ENCODE assay signal across 28 cellular contexts in genomic region chr10:21995557-21995956, GRCh38. TPM values are rescaled to one million over a fixed set of nuclear protein-coding genes. Genes with fewer than 3 reads are reported as not detected.
DNase-seq lines count a peak whose midpoint lies in the region; TF ChIP-seq lines count a peak whose summit lies in the region.
"Had no signal": no experiment of that assay in that cellular context is flagged by ENCODE, and none has a peak within 500 bp of the region (broad histone marks: within the 10 kb centered on the region; RNA-seq: fewer than 3 reads in every experiment).

No MANE protein-coding gene starts in this region.

- peaks cover 5% of the 10 kb centered on the region for H3K36me3 Mint-ChIP-seq in MCF 10A (ENCODE audit: insufficient read depth, unreplicated experiment)
- peaks cover 5% of the 10 kb centered on the region for H3K36me3 Mint-ChIP-seq in activated CD4-positive, alpha-beta T cell treated with anti-CD3 and anti-CD28 coated beads, Interleukin-2, amount 10 ng/mL, durations not matched to agents 24 days and 14 days (ENCODE audit: low read depth)

- in situ Hi-C loops in mammary epithelial cell (cut with MboI; ENCODE audit: low sequenced_read_pairs in 2 of 2) = loop anchor here in 1 of 2 donors (25.0 kb wide), 1 partner anchor 592 kb away; no protein-coding TSS in a partner anchor

- dilution Hi-C loops in mammary epithelial cell (cut with HindIII; ENCODE audit: low sequenced_read_pairs) = no loop called here

- H2AFZ ChIP-seq in mammary epithelial cell (ENCODE audit: low read depth, low read length) = no peak overlapping the region

- no peaks in the 10 kb centered on the region for H4K20me1 ChIP-seq in mammary epithelial cell (ENCODE audit: insufficient read depth, low read length)

- H3K36me3 ChIP-seq in mammary epithelial cell (ENCODE audit: insufficient read depth, low read length) (no peaks in the 10 kb centered on the region), endocrine pancreas (ENCODE audit: control insufficient read depth, insufficient read depth, low read length) (no peaks in the 10 kb centered on the region), stomach (no peaks in the 10 kb centered on the region)
- H3K36me3 ChIP-seq: BLaER1 treated with 17β-estradiol and CSF1 and Interleukin-3, amounts not matched to agents 10 nM and 100 nM; neutrophil; tibial nerve had no signal

- H3K79me2 ChIP-seq in mammary epithelial cell (ENCODE audit: insufficient read depth, low read length) = peaks cover 65% of the 10 kb centered on the region

- H3K4me3 ChIP-seq in mammary epithelial cell (replicated peaks in 1 of 3; ENCODE audit: insufficient read depth in 1 of 3, low read depth in 2 of 3, low read length in 3 of 3) (no peak overlapping the region), endocrine pancreas (ENCODE audit: control insufficient read depth, insufficient read depth, low read length) (peak overlapping the region; percentile 3), stomach (no peak overlapping the region)
- H3K4me3 ChIP-seq: BLaER1 treated with 17β-estradiol and CSF1 and Interleukin-3, amounts not matched to agents 10 nM and 100 nM; lung; smooth muscle cell; tibial nerve had no signal

- CTCF ChIA-PET in MCF 10A (lab: Yijun Ruan, JAX) (interaction anchor here (0.5 to 5.5 kb wide), 5 partner anchors 11 to 994 kb away, joined by 3 to 60 read pairs (median 3); no protein-coding TSS in a partner anchor), mammary epithelial cell (lab: Charles Lee; ENCODE audit: low non-redundant PET) (no interaction called here)

- no peak overlapping the region for H3K9ac ChIP-seq in mammary epithelial cell (ENCODE audit: insufficient read depth, low read length)
- no peak overlapping the region for H3K9ac ChIP-seq in endocrine pancreas (ENCODE audit: control insufficient read depth, insufficient read depth, low read length)
- H3K9ac ChIP-seq: BLaER1 treated with 17β-estradiol and CSF1 and Interleukin-3, amounts not matched to agents 10 nM and 100 nM had no signal

- H3K27ac Mint-ChIP-seq in MCF 10A (ENCODE audit: low read depth, unreplicated experiment) = no peak overlapping the region
- H3K27ac Mint-ChIP-seq in activated CD4-positive, alpha-beta T cell treated with anti-CD3 and anti-CD28 coated beads, Interleukin-2, amount 10 ng/mL, durations not matched to agents 24 days and 14 days = no peak overlapping the region
- H3K27ac Mint-ChIP-seq: activated CD8-positive, alpha-beta T cell treated with anti-CD3 and anti-CD28 coated beads for 36 hours; stimulated activated naive CD8-positive, alpha-beta T cell treated with anti-CD3 and anti-CD28 coated beads, Interleukin-15, Interleukin-2, amounts not matched to agents 100 ng/mL and 50 ng/mL, for 24 hours had no signal

- no peak overlapping the region for H3K4me3 Mint-ChIP-seq in MCF 10A (ENCODE audit: unreplicated experiment)
- H3K4me3 Mint-ChIP-seq in activated CD4-positive, alpha-beta T cell treated with anti-CD3 and anti-CD28 coated beads, Interleukin-2, amount 10 ng/mL, durations not matched to agents 24 days and 14 days = no peak overlapping the region
- H3K4me3 Mint-ChIP-seq: activated CD8-positive, alpha-beta T cell treated with anti-CD3 and anti-CD28 coated beads for 36 hours; stimulated activated naive CD8-positive, alpha-beta T cell treated with anti-CD3 and anti-CD28 coated beads, Interleukin-15, Interleukin-2, amounts not matched to agents 100 ng/mL and 50 ng/mL, for 24 hours had no signal

- no peaks in the 10 kb centered on the region for H3K27me3 Mint-ChIP-seq in MCF 10A (ENCODE audit: insufficient read depth, unreplicated experiment)
- no peaks in the 10 kb centered on the region for H3K27me3 Mint-ChIP-seq in activated CD4-positive, alpha-beta T cell treated with anti-CD3 and anti-CD28 coated beads, Interleukin-2, amount 10 ng/mL, durations not matched to agents 24 days and 14 days
- H3K27me3 Mint-ChIP-seq: activated CD8-positive, alpha-beta T cell treated with anti-CD3 and anti-CD28 coated beads for 36 hours; stimulated activated naive CD8-positive, alpha-beta T cell treated with anti-CD3 and anti-CD28 coated beads, Interleukin-15, Interleukin-2, amounts not matched to agents 100 ng/mL and 50 ng/mL, for 24 hours had no signal

- H3K27ac ChIP-seq in mammary epithelial cell (ENCODE audit: insufficient read depth, low read depth, low read length) (no peak overlapping the region), stomach (no peak overlapping the region)
- H3K27ac ChIP-seq: BLaER1 treated with 17β-estradiol and CSF1 and Interleukin-3, amounts not matched to agents 10 nM and 100 nM; neutrophil; tibial nerve had no signal

- TF ChIP-seq EP300 in stomach (IDR thresholded peaks at IDR 0.05) = no peak

- TF ChIP-seq CTCF in MCF 10A (IDR thresholded peaks at IDR 0.05; ENCODE audit: unreplicated experiment) (no peak), mammary epithelial cell (conservative IDR thresholded peaks at IDR 0.05 in 1 of 2, IDR thresholded peaks at IDR 0.05 in 1 of 2; ENCODE audit: extremely low read depth in 1 of 2, insufficient read depth in 1 of 2, low read depth in 1 of 2, low read length in 2 of 2) (no peak), stomach (IDR thresholded peaks at IDR 0.05) (no peak)

- no peak for TF ChIP-seq POLR2A in stomach (IDR thresholded peaks at IDR 0.05)

- H3K9me3 Mint-ChIP-seq in MCF 10A (ENCODE audit: unreplicated experiment) = no peaks in the 10 kb centered on the region
- no peaks in the 10 kb centered on the region for H3K9me3 Mint-ChIP-seq in activated CD4-positive, alpha-beta T cell treated with anti-CD3 and anti-CD28 coated beads, Interleukin-2, amount 10 ng/mL, durations not matched to agents 24 days and 14 days
- H3K9me3 Mint-ChIP-seq: activated CD8-positive, alpha-beta T cell treated with anti-CD3 and anti-CD28 coated beads for 36 hours; stimulated activated naive CD8-positive, alpha-beta T cell treated with anti-CD3 and anti-CD28 coated beads, Interleukin-15, Interleukin-2, amounts not matched to agents 100 ng/mL and 50 ng/mL, for 24 hours had no signal

- intact Hi-C loops in MCF 10A (cut with micrococcal nuclease) (loop anchor here (10.0 kb wide), 1 partner anchor 579 kb away; no protein-coding TSS in a partner anchor), mammary epithelial cell (cut with micrococcal nuclease) (no loop called here), stomach (cut with DNase I; ENCODE audit: low total_unique reads) (loop anchor here (10.0 kb wide), 1 partner anchor 989 kb away; no protein-coding TSS in a partner anchor)
- intact Hi-C loops in activated CD4-positive, alpha-beta T cell treated with anti-CD3 and anti-CD28 coated beads, Interleukin-2, amount 10 ng/mL, durations not matched to agents 24 days and 14 days (cut with micrococcal nuclease) = no loop called here

- 86% methylated on average over 2 of the region's 2 CpGs for WGBS in mammary epithelial cell (ENCODE audit: low coverage, missing lambda C conversion rate)
- 70 to 84% (median 76%) methylated on average over 2 of the region's 2 CpGs for WGBS in stomach, 5 donors

- H3K27me3 ChIP-seq in mammary epithelial cell (ENCODE audit: insufficient read depth, low read length) = no peaks in the 10 kb centered on the region
- H3K27me3 ChIP-seq in endocrine pancreas (ENCODE audit: control insufficient read depth, insufficient read depth, low read length) = no peaks in the 10 kb centered on the region
- no peaks in the 10 kb centered on the region for H3K27me3 ChIP-seq in stomach
- H3K27me3 ChIP-seq: BLaER1 treated with 17β-estradiol and CSF1 and Interleukin-3, amounts not matched to agents 10 nM and 100 nM; dorsolateral prefrontal cortex; neutrophil; tibial nerve had no signal

- peaks cover 14% of the 10 kb centered on the region for H3K4me1 Mint-ChIP-seq in MCF 10A (ENCODE audit: insufficient read depth, unreplicated experiment)
- peaks cover 14% of the 10 kb centered on the region for H3K4me1 Mint-ChIP-seq in activated CD4-positive, alpha-beta T cell treated with anti-CD3 and anti-CD28 coated beads, Interleukin-2, amount 10 ng/mL, durations not matched to agents 24 days and 14 days

- H3K4me1 ChIP-seq in mammary epithelial cell (ENCODE audit: insufficient read depth, low read length) (no peaks in the 10 kb centered on the region), endocrine pancreas (ENCODE audit: control insufficient read depth, insufficient read depth, low read length) (peaks cover 15% of the 10 kb centered on the region), stomach (peaks cover 0 to 34% (median 13%) of the 10 kb centered on the region in 4 donors)

- H3K4me2 ChIP-seq in mammary epithelial cell (ENCODE audit: insufficient read depth, low read depth, low read length) = no peak overlapping the region
- H3K4me2 ChIP-seq: BLaER1 treated with 17β-estradiol and CSF1 and Interleukin-3, amounts not matched to agents 10 nM and 100 nM; smooth muscle cell had no signal

- DNase-seq in MCF 10A (ENCODE audit: unreplicated experiment) (peak; percentile 25), mammary epithelial cell (no peak), NOMO-1 treated with dmso at 0.1 percent for 144 hours (lab: John Stamatoyannopoulos, UW; ENCODE audit: unreplicated experiment) (peak; percentile 36), C1 segment of cervical spinal cord (lab: John Stamatoyannopoulos, UW) (no peak), stomach (no peak)
- DNase-seq in stimulated activated naive CD4-positive, alpha-beta T cell treated with Interleukin-2 at 50 U/mL for 16 hours (lab: John Stamatoyannopoulos, UW) = no peak
- no peak for DNase-seq in activated CD4-positive, alpha-beta T cell treated with anti-CD3 and anti-CD28 coated beads, Interleukin-2, amount 10 ng/mL, durations not matched to agents 24 days and 14 days
- DNase-seq: 8988T; activated CD4-positive, CD25-positive, alpha-beta regulatory T cell; activated CD8-positive, alpha-beta T cell treated with anti-CD3 and anti-CD28 coated beads for 36 hours; amniotic stem cell; caudate nucleus; dorsolateral prefrontal cortex; EL; erythroblast; GOT3; NCI-H146; NCI-H2171; NCI-H526; Right ventricle myocardium superior; T1000 had no signal

- POLR2A ChIA-PET in MCF 10A (lab: Yijun Ruan, JAX) = interaction anchor here (7.4 kb wide), 1 partner anchor 320 kb away, joined by 54 read pairs; the partner anchor contains the start of gene COMMD3

- BruUV-seq in MCF 10A (replicated peaks; lab: Mats Ljungman, UMichigan) = no TSS peak
- no TSS peak for BruUV-seq in mammary epithelial cell (replicated peaks; lab: Mats Ljungman, UMichigan)

- H3K9me3 ChIP-seq in mammary epithelial cell (replicated peaks; ENCODE audit: insufficient read depth, low read length) = no peaks in the 10 kb centered on the region
- H3K9me3 ChIP-seq in endocrine pancreas (ENCODE audit: control insufficient read depth, low read length) = no peaks in the 10 kb centered on the region
- no peaks in the 10 kb centered on the region for H3K9me3 ChIP-seq in stomach
- H3K9me3 ChIP-seq: BLaER1 treated with 17β-estradiol and CSF1 and Interleukin-3, amounts not matched to agents 10 nM and 100 nM; neutrophil; tibial nerve had no signal

RNA-seq across cellular contexts. Expression of gene DNAJC1, which starts 8.0 kb away (rescaled TPM):
- total RNA-seq in MCF 10A (2022) (57.8 and 69.5 TPM in 2 replicates), mammary epithelial cell (10 to 100 TPM; 33.0 to 56.5 TPM), stomach (100 to 1,000 TPM in 1 of 5 donors, 10 to 100 TPM in 4; 16.3 to 344 (median 47.9) TPM)
- polyA plus RNA-seq in mammary epithelial cell (18.2 TPM), stomach (10 to 100 TPM; 19.1 to 28.0 (median 20.8) TPM)
- 3.8 TPM for polyA minus RNA-seq in mammary epithelial cell
- 22.1 and 22.4 TPM in 2 replicates for total RNA-seq in activated CD4-positive, alpha-beta T cell treated with anti-CD3 and anti-CD28 coated beads, Interleukin-2, amount 10 ng/mL, durations not matched to agents 24 days and 14 days

Comparison
In these comparisons a context has a peak if more than half of its experiments do, and no peak if none do; other contexts are left out.
1. DNase-seq: peak in MCF 10A (single experiment) and NOMO-1 treated with dmso at 0.1 percent for 144 hours (single experiment); none in mammary epithelial cell (single experiment), C1 segment of cervical spinal cord (0 of 14), stimulated activated naive CD4-positive, alpha-beta T cell treated with Interleukin-2 at 50 U/mL for 16 hours (single experiment), stomach (single experiment) and activated CD4-positive, alpha-beta T cell treated with anti-CD3 and anti-CD28 coated beads, Interleukin-2, amount 10 ng/mL, durations not matched to agents 24 days and 14 days (single experiment).
2. intact Hi-C loops: an anchor here in MCF 10A (10.0 kb wide) and stomach (10.0 kb wide); none called in mammary epithelial cell and activated CD4-positive, alpha-beta T cell treated with anti-CD3 and anti-CD28 coated beads, Interleukin-2, amount 10 ng/mL, durations not matched to agents 24 days and 14 days.